In the genomic region with DNA sequence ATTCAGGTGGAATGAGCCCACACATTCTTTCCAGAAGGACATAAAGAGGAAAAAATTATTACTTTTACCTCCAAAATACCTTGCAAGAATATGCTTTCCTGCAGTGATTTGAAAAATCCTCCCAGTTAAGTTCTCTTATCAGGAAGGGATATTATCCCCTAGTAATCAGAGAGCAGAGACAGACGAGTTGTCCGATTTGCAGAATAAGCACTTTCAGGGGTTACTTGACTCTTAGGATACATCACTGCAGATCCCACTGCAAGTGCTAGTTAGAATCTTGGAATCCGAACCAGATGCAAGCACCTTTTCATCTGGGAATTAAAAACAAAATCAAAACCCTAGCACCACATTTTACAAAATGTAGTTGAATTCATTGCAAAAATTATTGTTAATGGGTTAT, we compare ENCODE assay signal across 1 cellular context.
TF ChIP-seq lines count a peak whose summit lies in the region.

No MANE protein-coding gene starts in this region.

TF ChIP-seq in K562, 482 proteins besides CTCF, POLR2A, EP300 and RAD21:
- TF ChIP-seq ZNF134 (CRISPR knock-in tag; conservative IDR thresholded peaks at IDR 0.05) (no peak), CHAMP1 (IDR thresholded peaks at IDR 0.05) (no peak), U2AF1 (optimal IDR thresholded peaks at IDR 0.05; ENCODE audit: low read depth, low read length) (no peak), HDAC6 (IDR thresholded peaks at IDR 0.05; ENCODE audit: low read depth, low read length) (no peak), SLC30A9 (CRISPR knock-in tag; IDR thresholded peaks at IDR 0.05) (no peak), ZNF316 (IDR thresholded peaks at IDR 0.05) (peak; percentile 27; the same call in 1 of the 2 replicates), CHCHD3 (CRISPR knock-in tag; IDR thresholded peaks at IDR 0.05) (no peak)
